In genomic region chr11:74948898-74949747, GRCh38 we compare ENCODE assay signal across 8 cellular contexts. TPM values are rescaled to one million over a fixed set of nuclear protein-coding genes. Genes with fewer than 3 reads are reported as not detected.
DNase-seq lines count a peak whose midpoint lies in the region; ATAC-seq and TF ChIP-seq lines count a peak whose summit lies in the region.

Gene SPCS2 (plus strand): TSS chr11:74949266. CDS start chr11:74949286, 20 bp downstream.
A gene with protein sequence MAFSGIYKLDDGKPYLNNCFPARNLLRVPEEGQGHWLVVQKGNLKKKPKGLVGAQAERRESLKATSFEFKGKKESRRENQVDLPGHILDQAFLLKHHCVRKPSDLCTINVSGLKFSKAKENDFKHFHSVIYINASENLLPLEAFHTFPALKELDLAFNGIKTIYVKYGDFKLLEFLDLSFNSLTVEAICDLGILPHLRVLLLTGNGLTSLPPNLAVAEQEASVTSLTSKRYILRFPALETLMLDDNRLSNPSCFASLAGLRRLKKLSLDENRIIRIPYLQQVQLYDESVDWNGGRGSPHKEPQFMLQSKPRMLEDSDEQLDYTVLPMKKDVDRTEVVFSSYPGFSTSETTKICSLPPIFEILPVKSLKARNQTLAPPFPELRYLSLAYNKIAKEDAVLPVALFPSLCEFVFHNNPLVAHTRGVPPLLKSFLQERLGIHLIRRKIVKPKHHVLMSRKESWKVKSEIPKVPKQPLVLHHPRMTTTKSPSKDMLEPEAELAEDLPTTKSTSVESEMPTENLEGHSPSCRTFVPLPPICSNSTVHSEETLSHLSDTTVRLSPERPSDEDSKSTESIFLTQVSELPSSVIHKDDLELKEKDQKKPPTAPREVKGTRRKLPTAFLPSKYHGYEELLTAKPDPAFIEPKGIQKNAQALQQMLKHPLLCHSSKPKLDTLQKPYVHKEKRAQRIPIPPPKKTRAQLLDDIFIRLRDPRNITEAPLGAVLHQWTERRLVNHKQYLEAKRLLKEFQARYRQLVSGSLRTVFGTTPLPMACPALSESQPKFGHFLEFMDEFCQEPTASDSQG (minus strand): TSS chr11:74949091. CDS start chr11:74940878, 8,213 bp downstream.

- intact Hi-C loops in CD8-positive, alpha-beta T cell (cut with DNase I, micrococcal nuclease): loop anchor here (1.0 to 5.0 kb wide), 11 partner anchors 39 to 1433 kb away; partner anchors contain the start of genes C2CD3 (in 2 of the 2), LIPT2 (in 2 of the 2), POLD3 (in 2 of the 2) and PPME1 (in 2 of the 2)

- ATAC-seq in CD8-positive, alpha-beta T cell: peak; percentile 95
- ATAC-seq in GM19467 (IDR thresholded peaks at IDR 0.05; ENCODE audit: unreplicated experiment): peak; percentile 83

- peak within 1 kb of the TSS; percentile 88 for H3K27ac ChIP-seq in CD8-positive, alpha-beta T cell (ENCODE audit: low read depth, low read length)
- H3K27ac ChIP-seq in effector memory CD4-positive, alpha-beta T cell (ENCODE audit: insufficient read depth, low read length, poor library complexity, severe bottlenecking): peak within 1 kb of the TSS; percentile 74

- no peaks in the 10 kb centered on the region for H3K36me3 ChIP-seq in CD8-positive, alpha-beta T cell (ENCODE audit: insufficient read depth, low read length)
- H3K36me3 ChIP-seq in effector memory CD4-positive, alpha-beta T cell (ENCODE audit: control insufficient read depth, insufficient read depth, low read length): no peaks in the 10 kb centered on the region

- H3K4me3 ChIP-seq in CD8-positive, alpha-beta T cell (ENCODE audit: low read depth, low read length): peak within 1 kb of the TSS; percentile 90
- peak within 1 kb of the TSS; percentile 59 for H3K4me3 ChIP-seq in effector memory CD4-positive, alpha-beta T cell (ENCODE audit: insufficient read depth, low read depth, low read length, poor library complexity, severe bottlenecking)

- no peaks in the 10 kb centered on the region for H3K9me3 ChIP-seq in CD8-positive, alpha-beta T cell (ENCODE audit: low read length)
- no peaks in the 10 kb centered on the region for H3K9me3 ChIP-seq in effector memory CD4-positive, alpha-beta T cell (ENCODE audit: control insufficient read depth, low read length)

- peak within 1 kb of the TSS; percentile 92 for H3K4me3 Mint-ChIP-seq in CD8-positive, alpha-beta T cell

- H3K27me3 Mint-ChIP-seq in CD8-positive, alpha-beta T cell (ENCODE audit: low read depth): no peaks in the 10 kb centered on the region

- no peak for TF ChIP-seq CTCF in CD8-positive, alpha-beta T cell (IDR thresholded peaks at IDR 0.05)

- H3K27ac Mint-ChIP-seq in CD8-positive, alpha-beta T cell: peak within 1 kb of the TSS; percentile 95

- peaks cover 63% of the 10 kb centered on the region for H3K4me1 Mint-ChIP-seq in CD8-positive, alpha-beta T cell (ENCODE audit: low read depth)

- POLR2A ChIA-PET in CD8-positive, alpha-beta T cell (lab: Charles Lee): interaction anchor here (0.7 to 2.0 kb wide), 6 partner anchors 8 to 40 kb away, joined by 3 to 10 read pairs (median 4); partner anchors contain the start of gene NEU3
- POLR2A ChIA-PET in activated CD8-positive, alpha-beta memory T cell treated with anti-CD3 and anti-CD28 coated beads for 36 hours (lab: Charles Lee): interaction anchor here (0.6 to 1.4 kb wide), 4 partner anchors 15 to 199 kb away, joined by 3 to 6 read pairs (median 4); no protein-coding TSS in a partner anchor

- CTCF ChIA-PET in CD8-positive, alpha-beta T cell (lab: Charles Lee): interaction anchor here (1.0 kb wide), 1 partner anchor 19 kb away, joined by 4 read pairs; no protein-coding TSS in a partner anchor
- CTCF ChIA-PET in activated CD8-positive, alpha-beta memory T cell treated with anti-CD3 and anti-CD28 coated beads for 36 hours (lab: Charles Lee): interaction anchor here (0.9 kb wide), 1 partner anchor 9 kb away, joined by 3 read pairs; no protein-coding TSS in a partner anchor

- H3K9me3 Mint-ChIP-seq in CD8-positive, alpha-beta T cell: no peaks in the 10 kb centered on the region

- peaks cover 40% of the 10 kb centered on the region for H3K36me3 Mint-ChIP-seq in CD8-positive, alpha-beta T cell

- H3K4me1 ChIP-seq in CD8-positive, alpha-beta T cell (ENCODE audit: insufficient read depth, low read length): peaks cover 31% of the 10 kb centered on the region
- peaks cover 16% of the 10 kb centered on the region for H3K4me1 ChIP-seq in effector memory CD4-positive, alpha-beta T cell (ENCODE audit: control insufficient read depth, insufficient read depth, low read length, poor library complexity, severe bottlenecking)

- DNase-seq in CD8-positive, alpha-beta T cell: peak; percentile 95 to 99 (median 97)
- DNase-seq in HS-27A (ENCODE audit: low read depth): peak; percentile 96
- DNase-seq in NK-92 (lab: John Stamatoyannopoulos, UW; ENCODE audit: unreplicated experiment): peak; percentile 73
- peak; percentile 95 to 97 (median 97) for DNase-seq in effector memory CD4-positive, alpha-beta T cell
- peak; percentile 99 for DNase-seq in lung microvascular endothelial cell (ENCODE audit: low read depth in 2 of 2)
- DNase-seq in stimulated activated CD4-positive, alpha-beta T cell treated with anti-CD3 and anti-CD28 coated beads, TNF-alpha, amount 100 ng/mL, for 48 hours (ENCODE audit: low read depth in 3 of 3): peak; percentile 91 to 99 (median 98)

- H3K27me3 ChIP-seq in CD8-positive, alpha-beta T cell (ENCODE audit: insufficient read depth, low read length): no peaks in the 10 kb centered on the region
- H3K27me3 ChIP-seq in effector memory CD4-positive, alpha-beta T cell (replicated peaks; ENCODE audit: control insufficient read depth, insufficient read depth, low read length, poor library complexity, severe bottlenecking): no peaks in the 10 kb centered on the region

RNA-seq across cellular contexts. Expression of gene SPCS2, which starts in this region (rescaled TPM):
- 10 to 100 TPM; 38.1 to 42.3 TPM for total RNA-seq in CD8-positive, alpha-beta T cell
- 100 to 1,000 TPM; 145 to 159 TPM for total RNA-seq in activated CD8-positive, alpha-beta memory T cell treated with anti-CD3 and anti-CD28 coated beads for 36 hours
- total RNA-seq in lung microvascular endothelial cell: 8.7 and 15.0 TPM in 2 replicates

RNA-seq across cellular contexts. Expression of the second gene that starts in this region (rescaled TPM):
- 10 to 100 TPM; 19.2 to 20.9 TPM for total RNA-seq in CD8-positive, alpha-beta T cell
- total RNA-seq in activated CD8-positive, alpha-beta memory T cell treated with anti-CD3 and anti-CD28 coated beads for 36 hours: 10 to 100 TPM; 31.0 to 34.6 TPM
- 2.0 and 5.8 TPM in 2 replicates for total RNA-seq in lung microvascular endothelial cell

Comparison
In these comparisons a context has a peak if more than half of its experiments do, and no peak if none do; other contexts are left out.
1. Peak in every context shown above with its lines: DNase-seq, ATAC-seq, H3K4me3 ChIP-seq and H3K27ac ChIP-seq.